Comparison of ENCODE assay signal across 2 cellular contexts in the genomic region with DNA sequence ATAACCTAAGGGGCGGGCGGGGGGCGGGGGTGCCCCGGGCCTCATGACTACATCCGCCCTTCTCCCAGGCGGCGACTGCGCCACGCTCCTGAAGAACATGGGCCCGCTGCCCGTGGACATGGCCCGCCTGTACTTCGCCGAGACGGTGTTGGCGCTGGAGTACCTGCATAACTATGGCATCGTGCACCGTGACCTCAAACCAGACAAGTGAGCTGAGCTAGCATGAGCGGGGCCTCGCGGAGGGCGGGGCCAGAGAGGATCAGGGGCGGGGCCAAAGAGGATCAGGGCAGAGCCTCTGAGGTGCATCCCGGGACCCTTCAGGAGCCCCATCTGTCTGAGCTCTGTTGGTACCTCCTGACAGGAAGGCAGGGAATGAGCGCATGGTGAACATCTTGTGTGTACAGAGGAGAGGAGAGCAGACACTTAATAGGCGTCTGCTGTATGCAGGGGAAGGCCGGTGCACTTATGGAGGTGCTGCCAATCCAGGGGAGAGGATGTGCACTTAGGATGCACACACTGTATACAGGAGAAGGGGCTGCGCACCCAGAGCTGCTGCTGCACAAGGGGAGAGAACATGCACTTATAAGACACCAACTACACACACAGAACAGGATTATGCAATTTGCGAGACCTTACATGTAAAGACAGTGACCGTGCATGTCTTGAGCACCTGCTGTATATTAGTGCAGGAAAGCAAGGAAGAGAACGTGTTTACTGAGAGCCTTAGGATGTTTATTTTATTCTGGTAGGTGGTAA.
A peak's percentile ranks its signal among the peaks of the same experiment; 100 is the strongest.
TF ChIP-seq lines count a peak whose summit lies in the region.

No MANE protein-coding gene starts in this region.

TF ChIP-seq in HCT116, 20 proteins besides CTCF, POLR2A, EP300 and RAD21:
- TF ChIP-seq CEBPB (IDR thresholded peaks at IDR 0.05; ENCODE audit: low read depth) (no peak), ZNF274 (IDR thresholded peaks at IDR 0.05; ENCODE audit: low read depth, low read length) (no peak)

TF ChIP-seq in K562, 482 proteins besides CTCF, POLR2A, EP300 and RAD21 (continues in another document):
- TF ChIP-seq ZFP91 (CRISPR knock-in tag; IDR thresholded peaks at IDR 0.05): no peak
- no peak for TF ChIP-seq ASH1L (IDR thresholded peaks at IDR 0.05; ENCODE audit: borderline replicate concordance, low read depth, partially characterized antibody)
- no peak for TF ChIP-seq U2AF1 (optimal IDR thresholded peaks at IDR 0.05; ENCODE audit: low read depth, low read length)
- no peak for TF ChIP-seq ZNF561 (CRISPR knock-in tag; conservative IDR thresholded peaks at IDR 0.05)
- TF ChIP-seq CREM (IDR thresholded peaks at IDR 0.05; ENCODE audit: low read depth): no peak
- peak; percentile 99 for TF ChIP-seq ZKSCAN8 (CRISPR knock-in tag; IDR thresholded peaks at IDR 0.05)
- TF ChIP-seq NFRKB (IDR thresholded peaks at IDR 0.05; ENCODE audit: low read depth): no peak
- no peak for TF ChIP-seq TSC22D4 (tag; IDR thresholded peaks at IDR 0.05)
- TF ChIP-seq TBL1XR1 (IDR thresholded peaks at IDR 0.05; ENCODE audit: low read length in 2 of 2): no peak
- TF ChIP-seq RBM25 (IDR thresholded peaks at IDR 0.05; ENCODE audit: low read depth, low read length, severe bottlenecking): peak; percentile 30
- no peak for TF ChIP-seq ZNF655 (CRISPR knock-in tag; IDR thresholded peaks at IDR 0.05)
- TF ChIP-seq CBFA2T3 (IDR thresholded peaks at IDR 0.05): no peak
- TF ChIP-seq MIER1 (IDR thresholded peaks at IDR 0.05; ENCODE audit: low read depth): no peak
- no peak for TF ChIP-seq MYC (IDR thresholded peaks at IDR 0.05; ENCODE audit: low read depth, low read length)
- TF ChIP-seq MYC (CRISPR knock-in tag; IDR thresholded peaks at IDR 0.05; ENCODE audit: borderline replicate concordance, low read depth): no peak
- TF ChIP-seq CHAMP1 (IDR thresholded peaks at IDR 0.05): no peak
- TF ChIP-seq ZNF143 (CRISPR knock-in tag; IDR thresholded peaks at IDR 0.05): no peak
- no peak for TF ChIP-seq ARID3A (IDR thresholded peaks at IDR 0.05; ENCODE audit: borderline replicate concordance, low read depth, low read length)
- TF ChIP-seq ZNF184 (CRISPR knock-in tag; IDR thresholded peaks at IDR 0.05): no peak
- TF ChIP-seq, protein P1, sequence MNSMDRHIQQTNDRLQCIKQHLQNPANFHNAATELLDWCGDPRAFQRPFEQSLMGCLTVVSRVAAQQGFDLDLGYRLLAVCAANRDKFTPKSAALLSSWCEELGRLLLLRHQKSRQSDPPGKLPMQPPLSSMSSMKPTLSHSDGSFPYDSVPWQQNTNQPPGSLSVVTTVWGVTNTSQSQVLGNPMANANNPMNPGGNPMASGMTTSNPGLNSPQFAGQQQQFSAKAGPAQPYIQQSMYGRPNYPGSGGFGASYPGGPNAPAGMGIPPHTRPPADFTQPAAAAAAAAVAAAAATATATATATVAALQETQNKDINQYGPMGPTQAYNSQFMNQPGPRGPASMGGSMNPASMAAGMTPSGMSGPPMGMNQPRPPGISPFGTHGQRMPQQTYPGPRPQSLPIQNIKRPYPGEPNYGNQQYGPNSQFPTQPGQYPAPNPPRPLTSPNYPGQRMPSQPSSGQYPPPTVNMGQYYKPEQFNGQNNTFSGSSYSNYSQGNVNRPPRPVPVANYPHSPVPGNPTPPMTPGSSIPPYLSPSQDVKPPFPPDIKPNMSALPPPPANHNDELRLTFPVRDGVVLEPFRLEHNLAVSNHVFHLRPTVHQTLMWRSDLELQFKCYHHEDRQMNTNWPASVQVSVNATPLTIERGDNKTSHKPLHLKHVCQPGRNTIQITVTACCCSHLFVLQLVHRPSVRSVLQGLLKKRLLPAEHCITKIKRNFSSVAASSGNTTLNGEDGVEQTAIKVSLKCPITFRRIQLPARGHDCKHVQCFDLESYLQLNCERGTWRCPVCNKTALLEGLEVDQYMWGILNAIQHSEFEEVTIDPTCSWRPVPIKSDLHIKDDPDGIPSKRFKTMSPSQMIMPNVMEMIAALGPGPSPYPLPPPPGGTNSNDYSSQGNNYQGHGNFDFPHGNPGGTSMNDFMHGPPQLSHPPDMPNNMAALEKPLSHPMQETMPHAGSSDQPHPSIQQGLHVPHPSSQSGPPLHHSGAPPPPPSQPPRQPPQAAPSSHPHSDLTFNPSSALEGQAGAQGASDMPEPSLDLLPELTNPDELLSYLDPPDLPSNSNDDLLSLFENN (IDR thresholded peaks at IDR 0.05; ENCODE audit: low read depth in 2 of 2, low read length in 2 of 2): no peak
- TF ChIP-seq ZBTB40 (IDR thresholded peaks at IDR 0.05): no peak
- no peak for TF ChIP-seq ZBTB40 (CRISPR knock-in tag; IDR thresholded peaks at IDR 0.05)
- TF ChIP-seq ZNF23 (CRISPR knock-in tag; IDR thresholded peaks at IDR 0.05): no peak
- no peak for TF ChIP-seq RBM22 (IDR thresholded peaks at IDR 0.05; ENCODE audit: low read depth, low read length, poor library complexity, severe bottlenecking)
- no peak for TF ChIP-seq DPF2 (IDR thresholded peaks at IDR 0.05)
- TF ChIP-seq CREBBP (IDR thresholded peaks at IDR 0.05; ENCODE audit: low read depth, low read length): no peak
- TF ChIP-seq EZH2 (IDR thresholded peaks at IDR 0.05; ENCODE audit: borderline replicate concordance, low read depth, low read length): no peak
- TF ChIP-seq ZEB2 (IDR thresholded peaks at IDR 0.05): no peak
